ENCODE assay signal across 13 cellular contexts in genomic region chr11:130798280-130798679, GRCh38.
DNase-seq lines count a peak whose midpoint lies in the region; ATAC-seq, FAIRE-seq and TF ChIP-seq lines count a peak whose summit lies in the region.
"Had no signal": no experiment of that assay in that cellular context is flagged by ENCODE, and none has a peak within 500 bp of the region (broad histone marks: within the 10 kb centered on the region; RNA-seq: fewer than 3 reads in every experiment).

No MANE protein-coding gene starts in this region.

- DNase-seq in AG08395 (ENCODE audit: low spot score) (peak; percentile 93), HTR-8/SVneo (ENCODE audit: insufficient read length, low spot score) (peak; percentile 50), astrocyte of the cerebellum (ENCODE audit: low read depth) (peak; percentile 78), hepatic stellate cell (ENCODE audit: low spot score) (peak; percentile 85), GDM1 (lab: John Stamatoyannopoulos, UW) (no peak), NCI-H345 treated with DMSO at 0.1 percent for 48 hours (lab: John Stamatoyannopoulos, UW; ENCODE audit: unreplicated experiment) (no peak)
- DNase-seq in stimulated activated naive CD8-positive, alpha-beta T cell treated with anti-CD3 and anti-CD28 coated beads, Interleukin-15, amount 100 ng/mL, for 72 hours, result no peak
- DNase-seq: BE2C; effector CD4-positive, alpha-beta T cell; NCI-H510A treated with DMSO at 0.1 percent for 48 hours; stimulated activated CD4-positive, alpha-beta T cell treated with anti-CD3 and anti-CD28 coated beads, Interleukin-1b, Interleukin-23, amount 100 ng/mL, for 48 hours had no signal

- H3K4me1 Mint-ChIP-seq in stimulated activated naive CD8-positive, alpha-beta T cell treated with anti-CD3 and anti-CD28 coated beads, Interleukin-15, amount 100 ng/mL, for 72 hours, result no peaks in the 10 kb centered on the region

- in situ Hi-C loops in astrocyte of the cerebellum (cut with HindIII; ENCODE audit: low sequenced_read_pairs), result no loop called here

- H3K4me3 ChIP-seq in astrocyte of the cerebellum (ENCODE audit: low read depth, low read length), result no peak overlapping the region

- no peak for ATAC-seq in stimulated activated naive CD8-positive, alpha-beta T cell treated with anti-CD3 and anti-CD28 coated beads, Interleukin-15, amount 100 ng/mL, for 72 hours
- no peak for ATAC-seq in HG03342 (IDR thresholded peaks at IDR 0.05; ENCODE audit: unreplicated experiment)

- peaks cover 20% of the 10 kb centered on the region for H3K27me3 Mint-ChIP-seq in stimulated activated naive CD8-positive, alpha-beta T cell treated with anti-CD3 and anti-CD28 coated beads, Interleukin-15, amount 100 ng/mL, for 72 hours
- H3K27me3 Mint-ChIP-seq: progenitor cell of endocrine pancreas had no signal

- peaks cover 0 to 13% of the 10 kb centered on the region in 2 donors for H3K9me3 Mint-ChIP-seq in stimulated activated naive CD8-positive, alpha-beta T cell treated with anti-CD3 and anti-CD28 coated beads, Interleukin-15, amount 100 ng/mL, for 72 hours

- H3K27ac Mint-ChIP-seq in stimulated activated naive CD8-positive, alpha-beta T cell treated with anti-CD3 and anti-CD28 coated beads, Interleukin-15, amount 100 ng/mL, for 72 hours, result no peak overlapping the region

- TF ChIP-seq CTCF in astrocyte of the cerebellum (IDR thresholded peaks at IDR 0.05; ENCODE audit: low read depth, low read length, missing control alignments), result no peak

- no peak overlapping the region for H3K4me3 Mint-ChIP-seq in stimulated activated naive CD8-positive, alpha-beta T cell treated with anti-CD3 and anti-CD28 coated beads, Interleukin-15, amount 100 ng/mL, for 72 hours

- peak; percentile 66 for FAIRE-seq in HTR-8/SVneo (lab: Jason Lieb, UNC)

Comparison
In these comparisons a context has a peak if more than half of its experiments do, and no peak if none do; other contexts are left out.
1. DNase-seq: peak in AG08395 (single experiment), HTR-8/SVneo (single experiment), astrocyte of the cerebellum (single experiment) and hepatic stellate cell (single experiment); none in GDM1 (single experiment), NCI-H345 treated with DMSO at 0.1 percent for 48 hours (single experiment) and stimulated activated naive CD8-positive, alpha-beta T cell treated with anti-CD3 and anti-CD28 coated beads, Interleukin-15, amount 100 ng/mL, for 72 hours (0 of 2).